Comparison of ENCODE assay signal across 11 cellular contexts in the genomic region with DNA sequence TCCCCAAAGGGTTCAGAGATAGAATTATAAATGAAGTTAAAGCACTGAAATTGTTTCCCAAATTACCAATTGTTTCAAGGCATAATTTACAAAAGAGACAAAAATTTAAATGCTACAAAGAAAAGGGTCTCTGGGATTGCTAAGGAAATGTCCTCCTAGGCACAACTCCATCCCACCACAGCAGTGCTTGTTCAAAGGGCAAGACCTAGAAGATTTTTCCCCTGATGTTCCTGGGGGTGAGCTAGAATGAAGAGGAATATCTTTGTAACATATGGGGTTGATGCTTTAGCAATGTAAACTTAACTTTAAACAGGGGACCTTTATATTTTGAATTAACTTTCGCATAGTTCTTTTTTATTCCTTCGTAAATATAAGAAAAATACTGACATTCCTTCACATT. TPM values are rescaled to one million over a fixed set of nuclear protein-coding genes. Genes with fewer than 3 reads are reported as not detected.
A peak's percentile ranks its signal among the peaks of the same experiment; 100 is the strongest.
DNase-seq lines count a peak whose midpoint lies in the region; ATAC-seq and TF ChIP-seq lines count a peak whose summit lies in the region.
"Had no signal": no experiment of that assay in that cellular context is flagged by ENCODE, and none has a peak within 500 bp of the region (broad histone marks: within the 10 kb centered on the region; RNA-seq: fewer than 3 reads in every experiment).

No MANE protein-coding gene starts in this region.

- H3K27me3 Mint-ChIP-seq in immature natural killer cell (ENCODE audit: low read depth in 3 of 3) (peaks cover 14 to 30% (median 26%) of the 10 kb centered on the region in 3 donors), type B pancreatic cell (no peaks in the 10 kb centered on the region)

- WGBS in heart right ventricle, 2 donors: 88 to 92% methylated on average over 2 of the region's 2 CpGs

- no peak overlapping the region for H2AFZ ChIP-seq in SU-DHL-6 (ENCODE audit: low read depth, low read length, severe bottlenecking)

- no peaks in the 10 kb centered on the region for H3K9me2 ChIP-seq in SU-DHL-6 (replicated peaks; ENCODE audit: insufficient read depth, low read length)

- CTCF ChIA-PET in RWPE1 (lab: Yijun Ruan, JAX): interaction anchor here (0.6 kb wide), 1 partner anchor 10 kb away, joined by 4 read pairs; no protein-coding TSS in a partner anchor

- peak overlapping the region; percentile 98 for H3K4me2 ChIP-seq in SU-DHL-6 (ENCODE audit: low read depth, low read length, poor library complexity, severe bottlenecking)

- peaks cover 89% of the 10 kb centered on the region for H3F3A ChIP-seq in SU-DHL-6 (ENCODE audit: insufficient read depth)

- intact Hi-C loops in heart right ventricle (cut with DNase I): no loop called here
- intact Hi-C loops in cardiac septum (cut with DNase I): no loop called here

- peak overlapping the region in 3 of 10 donors; percentile 42 to 88 (median 55) for H3K27ac ChIP-seq in heart right ventricle
- peak overlapping the region; percentile 99 for H3K27ac ChIP-seq in SU-DHL-6 (ENCODE audit: low read depth, low read length)
- H3K27ac ChIP-seq in RWPE1: no peak overlapping the region

- H3K9me3 ChIP-seq in heart right ventricle (no peaks in the 10 kb centered on the region), SU-DHL-6 (ENCODE audit: insufficient read depth, low read length) (no peaks in the 10 kb centered on the region)

- H4K20me1 ChIP-seq in SU-DHL-6 (ENCODE audit: low read depth, low read length): peaks cover 36% of the 10 kb centered on the region

- TF ChIP-seq CTCF in heart right ventricle (IDR thresholded peaks at IDR 0.05): no peak
- TF ChIP-seq CTCF in SU-DHL-6 (IDR thresholded peaks at IDR 0.05; ENCODE audit: insufficient read depth, low read length, poor library complexity, severe bottlenecking): no peak
- TF ChIP-seq CTCF in type B pancreatic cell (conservative IDR thresholded peaks at IDR 0.05): no peak
- TF ChIP-seq CTCF in RWPE1 (conservative IDR thresholded peaks at IDR 0.05; ENCODE audit: low read depth): no peak

- POLR2A ChIA-PET in RWPE1 (lab: Yijun Ruan, JAX; ENCODE audit: low non-redundant PET): no interaction called here

- no peak for DNase-seq in heart right ventricle
- no peak for DNase-seq in cardiac septum (ENCODE audit: low spot score)
- no peak for DNase-seq in immature natural killer cell
- no peak for DNase-seq in type B pancreatic cell (ENCODE audit: extremely low spot score, unreplicated experiment)
- DNase-seq in NCI-H1694 treated with DMSO at 0.1 percent for 48 hours (lab: John Stamatoyannopoulos, UW): no peak
- DNase-seq in RWPE1 (ENCODE audit: low spot score): no peak
- DNase-seq: NCI-H510A had no signal

- H3K79me2 ChIP-seq in SU-DHL-6 (ENCODE audit: insufficient read depth, low read length): peaks cover 76% of the 10 kb centered on the region

- H3K27ac Mint-ChIP-seq in immature natural killer cell (peak overlapping the region; percentile 92 to 95 (median 94)), type B pancreatic cell (peak overlapping the region; percentile 55)

- H3K4me1 Mint-ChIP-seq in immature natural killer cell (peaks cover 81 to 88% of the 10 kb centered on the region in 2 donors), type B pancreatic cell (ENCODE audit: unreplicated experiment) (peaks cover 18% of the 10 kb centered on the region)

- H3K4me1 ChIP-seq in heart right ventricle: peaks cover 0 to 58% (median 0%) of the 10 kb centered on the region in 9 donors

- H3K4me3 ChIP-seq in heart right ventricle (peak overlapping the region in 7 of 10 donors; percentile 10 to 61 (median 27)), SU-DHL-6 (ENCODE audit: insufficient read depth, low read length, poor library complexity, severe bottlenecking) (peak overlapping the region; percentile 95)

- H3K36me3 ChIP-seq in heart right ventricle (no peaks in the 10 kb centered on the region), SU-DHL-6 (ENCODE audit: low read length) (peaks cover 36% of the 10 kb centered on the region)

- peaks cover 4 to 9% (median 5%) of the 10 kb centered on the region in 3 donors for H3K36me3 Mint-ChIP-seq in immature natural killer cell
- peaks cover 4% of the 10 kb centered on the region for H3K36me3 Mint-ChIP-seq in type B pancreatic cell

- peak overlapping the region; percentile 92 to 99 (median 97) for H3K4me3 Mint-ChIP-seq in immature natural killer cell
- H3K4me3 Mint-ChIP-seq in type B pancreatic cell: peak overlapping the region; percentile 81

- H3K9me3 Mint-ChIP-seq in immature natural killer cell (peaks cover 0 to 3% (median 0%) of the 10 kb centered on the region in 6 donors), type B pancreatic cell (peaks cover 4% of the 10 kb centered on the region)

- H3K27me3 ChIP-seq in heart right ventricle (peaks cover 0 to 11% (median 0%) of the 10 kb centered on the region in 7 donors), SU-DHL-6 (ENCODE audit: low read length) (no peaks in the 10 kb centered on the region)

- ATAC-seq in heart right ventricle (no peak), HG03432 (IDR thresholded peaks at IDR 0.05; ENCODE audit: unreplicated experiment) (no peak)

- H3K9ac ChIP-seq in SU-DHL-6 (ENCODE audit: low read length): peak overlapping the region; percentile 90

RNA-seq across cellular contexts. Expression of a gene that starts 1.6 kb away (rescaled TPM):
- total RNA-seq in heart right ventricle (100 to 1,000 TPM in 1 of 10 donors, 10 to 100 TPM in 4, 1 to 10 TPM in 5; 5.5 to 127 (median 10.8) TPM), cardiac septum (13.2 TPM), type B pancreatic cell (ENCODE audit: low replicate concordance) (43.3 and 157 TPM in 2 replicates)
- polyA plus RNA-seq in heart right ventricle (1 to 10 TPM; 3.2 to 6.7 TPM), immature natural killer cell (1,000 to 10,000 TPM; 1,594 to 2,414 (median 2,262) TPM)
- total RNA-seq: lung microvascular endothelial cell had no signal

RNA-seq across cellular contexts. Expression of a gene that starts 31.3 kb away (rescaled TPM):
- total RNA-seq in heart right ventricle: under 1 TPM in 1 of 10 donors, not detected in 9; 0.12 TPM
- polyA plus RNA-seq in heart right ventricle: under 1 TPM in 1 of 2 donors, not detected in 1; 0.15 TPM
- total RNA-seq in cardiac septum: not detected
- 1 to 10 TPM in 1 of 3 donors, under 1 TPM in 2; 0.10 to 1.1 (median 0.12) TPM for polyA plus RNA-seq in immature natural killer cell
- 0.24 and 0.29 TPM in 2 replicates for total RNA-seq in type B pancreatic cell (ENCODE audit: low replicate concordance)
- polyA plus RNA-seq: BJ had no signal
